16 cellular contexts compared by ENCODE assay signal in genomic region chr2:25736899-25737515, GRCh38.
DNase-seq lines count a peak whose midpoint lies in the region; ATAC-seq and TF ChIP-seq lines count a peak whose summit lies in the region.
"Had no signal": no experiment of that assay in that cellular context is flagged by ENCODE, and none has a peak within 500 bp of the region (broad histone marks: within the 10 kb centered on the region; RNA-seq: fewer than 3 reads in every experiment).

No MANE protein-coding gene starts in this region.

- no peak for TF ChIP-seq CTCF in WTC11 (IDR thresholded peaks at IDR 0.05)

- no peaks in the 10 kb centered on the region for H3K27me3 Mint-ChIP-seq in activated naive CD8-positive, alpha-beta T cell
- no peaks in the 10 kb centered on the region for H3K27me3 Mint-ChIP-seq in activated naive CD8-positive, alpha-beta T cell treated with anti-CD3 and anti-CD28 coated beads for 36 hours
- H3K27me3 Mint-ChIP-seq in WTC11 (ENCODE audit: low read depth): no peaks in the 10 kb centered on the region
- H3K27me3 Mint-ChIP-seq: CD4-positive, alpha-beta memory T cell; IgD-negative memory B cell had no signal

- peaks cover 3% of the 10 kb centered on the region for H3K4me1 Mint-ChIP-seq in activated naive CD8-positive, alpha-beta T cell (ENCODE audit: low read depth)
- peaks cover 7% of the 10 kb centered on the region for H3K4me1 Mint-ChIP-seq in activated naive CD8-positive, alpha-beta T cell treated with anti-CD3 and anti-CD28 coated beads for 36 hours
- H3K4me1 Mint-ChIP-seq in WTC11: peaks cover 47% of the 10 kb centered on the region

- no peak for DNase-seq in activated naive CD8-positive, alpha-beta T cell treated with anti-CD3 and anti-CD28 coated beads for 36 hours
- DNase-seq in WTC11 (ENCODE audit: low spot score) (no peak), foreskin melanocyte (peak; percentile 77), KG1 (lab: John Stamatoyannopoulos, UW) (no peak), cerebellum (ENCODE audit: low spot score) (no peak), midbrain (lab: John Stamatoyannopoulos, UW) (no peak)
- DNase-seq: AML-193; Calu3; CD4-positive, alpha-beta memory T cell; DMS79 treated with DMSO at 0.1 percent for 48 hours; GF-D8; HCEC 1CT had no signal

- H3K9me3 Mint-ChIP-seq in activated naive CD8-positive, alpha-beta T cell (ENCODE audit: low read depth): no peaks in the 10 kb centered on the region
- H3K9me3 Mint-ChIP-seq in activated naive CD8-positive, alpha-beta T cell treated with anti-CD3 and anti-CD28 coated beads for 36 hours: no peaks in the 10 kb centered on the region
- H3K9me3 Mint-ChIP-seq in WTC11: no peaks in the 10 kb centered on the region
- H3K9me3 Mint-ChIP-seq: GM23338 had no signal

- POLR2A ChIA-PET in WTC11 (lab: Charles Lee): no interaction called here

- CTCF ChIA-PET in WTC11 (lab: Charles Lee): interaction anchor here (1.4 kb wide), 1 partner anchor 37 kb away, joined by 7 read pairs; no protein-coding TSS in a partner anchor

- H3K4me3 Mint-ChIP-seq in activated naive CD8-positive, alpha-beta T cell: no peak overlapping the region
- no peak overlapping the region for H3K4me3 Mint-ChIP-seq in activated naive CD8-positive, alpha-beta T cell treated with anti-CD3 and anti-CD28 coated beads for 36 hours
- H3K4me3 Mint-ChIP-seq in WTC11: no peak overlapping the region
- H3K4me3 Mint-ChIP-seq: CD4-positive, alpha-beta memory T cell; GM23338; IgD-negative memory B cell had no signal

- peaks cover 7% of the 10 kb centered on the region for H3K36me3 Mint-ChIP-seq in activated naive CD8-positive, alpha-beta T cell
- H3K36me3 Mint-ChIP-seq in activated naive CD8-positive, alpha-beta T cell treated with anti-CD3 and anti-CD28 coated beads for 36 hours: peaks cover 10% of the 10 kb centered on the region
- H3K36me3 Mint-ChIP-seq in WTC11: no peaks in the 10 kb centered on the region
- H3K36me3 Mint-ChIP-seq: IgD-negative memory B cell had no signal

- no peak for ATAC-seq in WTC11
- ATAC-seq: A549, GM23338 had no signal

- H3K27ac Mint-ChIP-seq in activated naive CD8-positive, alpha-beta T cell: peak overlapping the region; percentile 34
- no peak overlapping the region for H3K27ac Mint-ChIP-seq in activated naive CD8-positive, alpha-beta T cell treated with anti-CD3 and anti-CD28 coated beads for 36 hours
- H3K27ac Mint-ChIP-seq in WTC11: peak overlapping the region; percentile 23; the same call in 1 of the 2 replicates
- H3K27ac Mint-ChIP-seq: GM23338 had no signal

TF ChIP-seq in WTC11, 78 proteins besides CTCF, POLR2A, EP300 and RAD21 (continues in another document):
- TF ChIP-seq, protein P1, sequence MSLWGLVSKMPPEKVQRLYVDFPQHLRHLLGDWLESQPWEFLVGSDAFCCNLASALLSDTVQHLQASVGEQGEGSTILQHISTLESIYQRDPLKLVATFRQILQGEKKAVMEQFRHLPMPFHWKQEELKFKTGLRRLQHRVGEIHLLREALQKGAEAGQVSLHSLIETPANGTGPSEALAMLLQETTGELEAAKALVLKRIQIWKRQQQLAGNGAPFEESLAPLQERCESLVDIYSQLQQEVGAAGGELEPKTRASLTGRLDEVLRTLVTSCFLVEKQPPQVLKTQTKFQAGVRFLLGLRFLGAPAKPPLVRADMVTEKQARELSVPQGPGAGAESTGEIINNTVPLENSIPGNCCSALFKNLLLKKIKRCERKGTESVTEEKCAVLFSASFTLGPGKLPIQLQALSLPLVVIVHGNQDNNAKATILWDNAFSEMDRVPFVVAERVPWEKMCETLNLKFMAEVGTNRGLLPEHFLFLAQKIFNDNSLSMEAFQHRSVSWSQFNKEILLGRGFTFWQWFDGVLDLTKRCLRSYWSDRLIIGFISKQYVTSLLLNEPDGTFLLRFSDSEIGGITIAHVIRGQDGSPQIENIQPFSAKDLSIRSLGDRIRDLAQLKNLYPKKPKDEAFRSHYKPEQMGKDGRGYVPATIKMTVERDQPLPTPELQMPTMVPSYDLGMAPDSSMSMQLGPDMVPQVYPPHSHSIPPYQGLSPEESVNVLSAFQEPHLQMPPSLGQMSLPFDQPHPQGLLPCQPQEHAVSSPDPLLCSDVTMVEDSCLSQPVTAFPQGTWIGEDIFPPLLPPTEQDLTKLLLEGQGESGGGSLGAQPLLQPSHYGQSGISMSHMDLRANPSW (CRISPR knock-in tag; conservative IDR thresholded peaks at IDR 0.05; ENCODE audit: low read depth): no peak
- TF ChIP-seq CDX4 (CRISPR knock-in tag; IDR thresholded peaks at IDR 0.05; ENCODE audit: borderline replicate concordance): no peak
- TF ChIP-seq, protein P2, sequence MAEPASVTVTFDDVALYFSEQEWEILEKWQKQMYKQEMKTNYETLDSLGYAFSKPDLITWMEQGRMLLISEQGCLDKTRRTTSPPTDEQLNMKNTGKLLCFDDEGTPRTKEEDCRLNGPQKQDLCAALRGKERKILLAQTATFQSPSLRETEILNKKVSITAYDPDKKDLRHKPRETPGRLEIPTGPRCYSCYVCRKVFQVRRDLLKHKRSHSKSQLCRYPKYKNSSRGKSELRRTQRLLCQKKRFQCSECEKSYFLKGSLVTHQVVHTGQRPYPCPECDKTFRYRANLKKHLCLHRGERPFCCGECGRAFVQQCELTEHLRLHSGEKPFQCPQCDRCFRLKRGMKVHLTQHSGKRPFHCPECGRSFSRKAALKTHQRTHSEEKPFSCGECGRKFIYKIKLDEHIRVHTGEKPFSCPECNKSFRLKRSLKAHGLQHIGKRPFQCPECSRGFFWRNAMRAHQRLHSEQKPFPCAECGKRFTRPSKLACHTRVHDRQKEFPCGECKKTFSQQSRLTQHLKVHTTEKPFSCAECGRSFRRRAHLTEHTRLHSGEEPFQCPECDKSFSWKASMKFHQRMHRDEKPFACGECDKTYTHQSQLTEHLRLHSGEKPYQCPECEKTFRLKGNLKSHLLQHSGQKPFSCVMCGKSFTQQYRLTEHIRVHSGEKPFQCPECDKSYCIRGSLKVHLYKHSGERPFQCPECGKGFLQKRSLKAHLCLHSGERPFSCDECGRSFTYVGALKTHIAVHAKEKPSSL (CRISPR knock-in tag; conservative IDR thresholded peaks at IDR 0.05): no peak
- no peak for TF ChIP-seq ZNF532 (CRISPR knock-in tag; IDR thresholded peaks at IDR 0.05; ENCODE audit: borderline replicate concordance)
- no peak for TF ChIP-seq ETV6 (CRISPR knock-in tag; IDR thresholded peaks at IDR 0.05)
- TF ChIP-seq SOX15 (CRISPR knock-in tag; IDR thresholded peaks at IDR 0.05): no peak
- no peak for TF ChIP-seq SMAD4 (CRISPR knock-in tag; IDR thresholded peaks at IDR 0.05)
- TF ChIP-seq SP1 (CRISPR knock-in tag; conservative IDR thresholded peaks at IDR 0.05): no peak
- no peak for TF ChIP-seq IRF2 (CRISPR knock-in tag; IDR thresholded peaks at IDR 0.05; ENCODE audit: borderline replicate concordance, low read depth)
- TF ChIP-seq CREM (CRISPR knock-in tag; IDR thresholded peaks at IDR 0.05): no peak
- no peak for TF ChIP-seq PRRX2 (CRISPR knock-in tag; IDR thresholded peaks at IDR 0.05)
- TF ChIP-seq MYBL2 (CRISPR knock-in tag; IDR thresholded peaks at IDR 0.05): no peak
- TF ChIP-seq, protein P3, sequence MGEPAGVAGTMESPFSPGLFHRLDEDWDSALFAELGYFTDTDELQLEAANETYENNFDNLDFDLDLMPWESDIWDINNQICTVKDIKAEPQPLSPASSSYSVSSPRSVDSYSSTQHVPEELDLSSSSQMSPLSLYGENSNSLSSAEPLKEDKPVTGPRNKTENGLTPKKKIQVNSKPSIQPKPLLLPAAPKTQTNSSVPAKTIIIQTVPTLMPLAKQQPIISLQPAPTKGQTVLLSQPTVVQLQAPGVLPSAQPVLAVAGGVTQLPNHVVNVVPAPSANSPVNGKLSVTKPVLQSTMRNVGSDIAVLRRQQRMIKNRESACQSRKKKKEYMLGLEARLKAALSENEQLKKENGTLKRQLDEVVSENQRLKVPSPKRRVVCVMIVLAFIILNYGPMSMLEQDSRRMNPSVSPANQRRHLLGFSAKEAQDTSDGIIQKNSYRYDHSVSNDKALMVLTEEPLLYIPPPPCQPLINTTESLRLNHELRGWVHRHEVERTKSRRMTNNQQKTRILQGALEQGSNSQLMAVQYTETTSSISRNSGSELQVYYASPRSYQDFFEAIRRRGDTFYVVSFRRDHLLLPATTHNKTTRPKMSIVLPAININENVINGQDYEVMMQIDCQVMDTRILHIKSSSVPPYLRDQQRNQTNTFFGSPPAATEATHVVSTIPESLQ (CRISPR knock-in tag; IDR thresholded peaks at IDR 0.05): no peak
